Comparison of ENCODE assay signal across 1 cellular context in the genomic region with DNA sequence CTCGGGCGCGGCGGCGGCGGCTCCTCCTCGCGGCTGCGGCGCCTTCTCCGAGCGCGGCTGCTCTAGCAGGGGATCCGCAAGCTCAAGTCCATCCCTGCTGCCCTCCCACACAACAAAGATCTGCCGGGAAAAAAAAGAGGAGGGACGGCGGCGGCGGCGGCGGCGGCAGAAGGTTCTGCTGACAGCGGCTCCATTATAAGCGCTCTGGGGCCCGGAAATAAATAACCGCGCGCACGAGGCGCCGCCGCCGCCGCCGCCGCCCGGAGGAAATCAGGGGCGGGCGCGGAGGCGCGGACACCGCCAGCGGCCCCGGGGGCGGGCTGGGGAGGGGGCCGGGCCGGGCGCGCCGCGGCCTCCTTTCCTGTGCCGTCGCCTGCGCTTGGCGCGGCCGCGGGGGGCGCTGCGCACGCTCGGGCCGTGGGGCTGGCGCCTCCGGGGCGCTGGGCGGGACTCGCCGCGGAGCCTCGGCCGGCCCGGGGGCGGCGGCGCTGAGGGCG.
TF ChIP-seq lines count a peak whose summit lies in the region.

A gene (minus strand): TSS at position 206 of the 497 bp plus-strand sequence. CDS start 331 bp downstream, outside the sequence.

TF ChIP-seq in HepG2, 621 proteins besides CTCF, POLR2A, EP300 and RAD21 (continued from another document):
- TF ChIP-seq, protein P1, sequence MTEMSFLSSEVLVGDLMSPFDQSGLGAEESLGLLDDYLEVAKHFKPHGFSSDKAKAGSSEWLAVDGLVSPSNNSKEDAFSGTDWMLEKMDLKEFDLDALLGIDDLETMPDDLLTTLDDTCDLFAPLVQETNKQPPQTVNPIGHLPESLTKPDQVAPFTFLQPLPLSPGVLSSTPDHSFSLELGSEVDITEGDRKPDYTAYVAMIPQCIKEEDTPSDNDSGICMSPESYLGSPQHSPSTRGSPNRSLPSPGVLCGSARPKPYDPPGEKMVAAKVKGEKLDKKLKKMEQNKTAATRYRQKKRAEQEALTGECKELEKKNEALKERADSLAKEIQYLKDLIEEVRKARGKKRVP (CRISPR knock-in tag; IDR thresholded peaks at IDR 0.05) = no peak
- no peak for TF ChIP-seq ZNF713 (CRISPR knock-in tag; IDR thresholded peaks at IDR 0.05)
- TF ChIP-seq BRD4 (CRISPR knock-in tag; IDR thresholded peaks at IDR 0.05) = no peak
- no peak for TF ChIP-seq NBN (conservative IDR thresholded peaks at IDR 0.05)
